1 cellular context compared by ENCODE assay signal in genomic region chr11:125343086-125343731, GRCh38.
TF ChIP-seq lines count a peak whose summit lies in the region.

No MANE protein-coding gene starts in this region.

TF ChIP-seq in H1, 55 proteins besides CTCF, POLR2A, EP300 and RAD21 (continued from another document):
- no peak for TF ChIP-seq ZNF274 (IDR thresholded peaks at IDR 0.05; ENCODE audit: borderline replicate concordance, extremely low read depth, low read length)
- TF ChIP-seq RFX5 (IDR thresholded peaks at IDR 0.05; ENCODE audit: borderline replicate concordance, low read depth, low read length): no peak
- no peak for TF ChIP-seq GABPA (IDR thresholded peaks at IDR 0.05; ENCODE audit: borderline replicate concordance, insufficient read depth, low read length)
- no peak for TF ChIP-seq BACH1 (IDR thresholded peaks at IDR 0.05; ENCODE audit: low read length)
- TF ChIP-seq JUND (IDR thresholded peaks at IDR 0.05; ENCODE audit: low read length): no peak
- no peak for TF ChIP-seq SIN3A (conservative IDR thresholded peaks at IDR 0.05 in 1 of 2, IDR thresholded peaks at IDR 0.05 in 1 of 2; ENCODE audit: low read depth in 1 of 2, low read length in 2 of 2)
- TF ChIP-seq CHD1 (IDR thresholded peaks at IDR 0.05; ENCODE audit: low read depth, low read length): no peak
- TF ChIP-seq TAF1 (IDR thresholded peaks at IDR 0.05; ENCODE audit: low read depth, low read length): no peak
- no peak for TF ChIP-seq RBBP5 (IDR thresholded peaks at IDR 0.05; ENCODE audit: borderline replicate concordance, low read depth, low read length)
